Comparison of ENCODE assay signal across 8 cellular contexts in genomic region chr3:52057806-52058099, GRCh38. TPM values are rescaled to one million over a fixed set of nuclear protein-coding genes. Genes with fewer than 3 reads are reported as not detected.
DNase-seq lines count a peak whose midpoint lies in the region; ATAC-seq, FAIRE-seq and TF ChIP-seq lines count a peak whose summit lies in the region.

No MANE protein-coding gene starts in this region.

- no peak for TF ChIP-seq RAD21 in HepG2 (CRISPR knock-in tag; IDR thresholded peaks at IDR 0.05)

- H3K27ac ChIP-seq in ascending aorta = peak overlapping the region in 1 of 2 donors; percentile 67
- no peak overlapping the region for H3K27ac ChIP-seq in HepG2 (ENCODE audit: extremely low read length, insufficient read depth, low read length)
- H3K27ac ChIP-seq in testis = no peak overlapping the region

- H4K20me1 ChIP-seq in HepG2 (ENCODE audit: insufficient read depth, low read length) = no peaks in the 10 kb centered on the region

- H3K79me2 ChIP-seq in HepG2 (ENCODE audit: insufficient read depth, low read length) = no peaks in the 10 kb centered on the region

- no peaks in the 10 kb centered on the region for H3K27me3 ChIP-seq in ascending aorta
- H3K27me3 ChIP-seq in HepG2 (ENCODE audit: control insufficient read depth in 1 of 2, insufficient read depth in 2 of 2, low read length in 2 of 2) = peaks cover 4 to 37% of the 10 kb centered on the region in 2 experiments; a peak in 4 of 5 replicates
- no peaks in the 10 kb centered on the region for H3K27me3 ChIP-seq in testis

- no peaks in the 10 kb centered on the region for H3K9me3 ChIP-seq in ascending aorta
- no peaks in the 10 kb centered on the region for H3K9me3 ChIP-seq in HepG2 (ENCODE audit: low read length)
- H3K9me3 ChIP-seq in testis = no peaks in the 10 kb centered on the region

- peak overlapping the region; percentile 90 for H3K4me2 ChIP-seq in HepG2 (ENCODE audit: low read depth, low read length)

- H3K9ac ChIP-seq in HepG2 (ENCODE audit: insufficient read depth, low read depth, low read length) = peak overlapping the region; percentile 27; the same call in 1 of the 2 replicates

- no TSS peak for BruUV-seq in HepG2 (replicated peaks; lab: Mats Ljungman, UMichigan)

- H3K9me3 Mint-ChIP-seq in activated CD8-positive, alpha-beta memory T cell treated with anti-CD3 and anti-CD28 coated beads, Interleukin-2, amount 10 ng/mL, durations not matched to agents 7 days and 5 days (ENCODE audit: low read depth) = no peaks in the 10 kb centered on the region

- POLR2A ChIA-PET in HepG2 (lab: Yijun Ruan, JAX) = interaction anchor here (0.7 to 2.7 kb wide), 12 partner anchors 9 to 231 kb away, joined by 3 to 21 read pairs (median 8); partner anchors contain the start of genes ABHD14A, ABHD14B, PARP3 and POC1A

- peaks cover 27% of the 10 kb centered on the region for H3K4me1 Mint-ChIP-seq in activated CD8-positive, alpha-beta memory T cell treated with anti-CD3 and anti-CD28 coated beads, Interleukin-2, amount 10 ng/mL, durations not matched to agents 7 days and 5 days

- H3K36me3 ChIP-seq in ascending aorta (peaks cover 6 to 11% of the 10 kb centered on the region in 2 donors), HepG2 (replicated peaks in 1 of 2; ENCODE audit: control insufficient read depth in 1 of 2, insufficient read depth in 2 of 2, low read length in 2 of 2) (0 out of 5 replicates have a peak, but pooled peaks cover 2 to 5% of the 10 kb centered on the region in 2 experiments), testis (ENCODE audit: low read depth, missing control alignments) (no peaks in the 10 kb centered on the region)

- H3K4me3 ChIP-seq in ascending aorta = peak overlapping the region; percentile 69 to 70
- peak overlapping the region; percentile 37 to 65 (median 37) for H3K4me3 ChIP-seq in HepG2 (replicated peaks in 1 of 3; ENCODE audit: insufficient read depth in 1 of 3, low read depth in 2 of 3, low read length in 3 of 3)
- peak overlapping the region; percentile 21 to 70 for H3K4me3 ChIP-seq in testis

- peak overlapping the region; percentile 30 for H3K4me3 Mint-ChIP-seq in activated CD8-positive, alpha-beta memory T cell treated with anti-CD3 and anti-CD28 coated beads, Interleukin-2, amount 10 ng/mL, durations not matched to agents 7 days and 5 days

- TF ChIP-seq EP300 in HepG2 (IDR thresholded peaks at IDR 0.05; ENCODE audit: low read depth in 2 of 2, low read length in 2 of 2) (no peak), HepG2 (CRISPR knock-in tag; IDR thresholded peaks at IDR 0.05; ENCODE audit: borderline replicate concordance) (no peak)

- H2AFZ ChIP-seq in HepG2 (ENCODE audit: low read length) = peak overlapping the region; percentile 15

- FAIRE-seq in HepG2 (lab: Jason Lieb, UNC) = no peak
- FAIRE-seq in frontal cortex (lab: Jason Lieb, UNC) = no peak

- TF ChIP-seq CTCF in ascending aorta (IDR thresholded peaks at IDR 0.05) = no peak
- no peak for TF ChIP-seq CTCF in HepG2 (CRISPR knock-in tag; IDR thresholded peaks at IDR 0.05)
- TF ChIP-seq CTCF in testis (IDR thresholded peaks at IDR 0.05) = no peak

- H3K27me3 Mint-ChIP-seq in activated CD8-positive, alpha-beta memory T cell treated with anti-CD3 and anti-CD28 coated beads, Interleukin-2, amount 10 ng/mL, durations not matched to agents 7 days and 5 days = no peaks in the 10 kb centered on the region

- 7% methylated on average over 7 of the region's 9 CpGs for WGBS in HepG2 (ENCODE audit: low lambda C conversion rate)
- 50 to 60% methylated on average over 3 to 9 of the region's 9 CpGs for WGBS in testis, 2 donors

- intact Hi-C loops in ascending aorta (cut with DNase I) = loop anchor here (1.0 to 10.0 kb wide), 7 partner anchors 14 to 217 kb away; partner anchors contain the start of genes PARP3, POC1A and WDR82
- intact Hi-C loops in HepG2 (cut with micrococcal nuclease; ENCODE audit: unreplicated experiment) = loop anchor here (1.0 to 2.0 kb wide), 2 partner anchors 21 to 66 kb away; no protein-coding TSS in a partner anchor
- intact Hi-C loops in testis (cut with DNase I; ENCODE audit: low total_unique reads) = loop anchor here (10.0 kb wide), 1 partner anchor 53 kb away; no protein-coding TSS in a partner anchor

- H3K27ac Mint-ChIP-seq in activated CD8-positive, alpha-beta memory T cell treated with anti-CD3 and anti-CD28 coated beads, Interleukin-2, amount 10 ng/mL, durations not matched to agents 7 days and 5 days = peak overlapping the region; percentile 11

- no peak for DNase-seq in activated CD8-positive, alpha-beta memory T cell treated with anti-CD3 and anti-CD28 coated beads, Interleukin-2, amount 10 ng/mL, durations not matched to agents 7 days and 5 days
- no peak for DNase-seq in activated CD8-positive, alpha-beta memory T cell treated with anti-CD3 and anti-CD28 coated beads, Interleukin-2, amount 50 U/mL, for 4 hours
- DNase-seq in ascending aorta (ENCODE audit: low spot score in 2 of 2) = no peak
- no peak for DNase-seq in HepG2 (ENCODE audit: low spot score)
- no peak for DNase-seq in testis
- no peak for DNase-seq in middle frontal gyrus (ENCODE audit: extremely low spot score, low spot score)
- no peak for DNase-seq in frontal cortex (ENCODE audit: low spot score in 2 of 2)
- DNase-seq in NOMO-1 (lab: John Stamatoyannopoulos, UW; ENCODE audit: unreplicated experiment in 2 of 2) = no peak

- TF ChIP-seq POLR2A in HepG2 (IDR thresholded peaks at IDR 0.05; ENCODE audit: insufficient read depth in 1 of 2, low read depth in 2 of 2, low read length in 2 of 2) = no peak
- no peak for TF ChIP-seq POLR2A in testis (IDR thresholded peaks at IDR 0.05)

- in situ Hi-C loops in HepG2 (cut with HindIII; ENCODE audit: extremely low pct_ligation_motif_present, low pct_unique_long_range_greater_than_20kb) = loop anchor here (5.0 kb wide), 1 partner anchor 80 kb away; no protein-coding TSS in a partner anchor

- peaks cover 14 to 28% of the 10 kb centered on the region in 2 donors for H3K4me1 ChIP-seq in ascending aorta
- peaks cover 45% of the 10 kb centered on the region for H3K4me1 ChIP-seq in HepG2 (ENCODE audit: insufficient read depth, low read length)
- peaks cover 19% of the 10 kb centered on the region for H3K4me1 ChIP-seq in testis

- ATAC-seq in activated CD8-positive, alpha-beta memory T cell treated with anti-CD3 and anti-CD28 coated beads, Interleukin-2, amount 10 ng/mL, durations not matched to agents 7 days and 5 days = no peak
- no peak; the same call in 2 of the 3 replicates for ATAC-seq in HepG2

- CTCF ChIA-PET in activated CD8-positive, alpha-beta memory T cell treated with anti-CD3 and anti-CD28 coated beads, Interleukin-2, amount 10 ng/mL, durations not matched to agents 7 days and 5 days (lab: Charles Lee) = interaction anchor here (0.8 to 8.7 kb wide), 8 partner anchors 17 to 668 kb away, joined by 3 to 105 read pairs (median 4); partner anchors contain the start of genes ABHD14B, ACY1 and POC1A
- CTCF ChIA-PET in HepG2 (lab: Yijun Ruan, JAX; ENCODE audit: low intra/inter-chr PET ratio, low total read pairs) = no interaction called here

- peaks cover 8% of the 10 kb centered on the region for H3K36me3 Mint-ChIP-seq in activated CD8-positive, alpha-beta memory T cell treated with anti-CD3 and anti-CD28 coated beads, Interleukin-2, amount 10 ng/mL, durations not matched to agents 7 days and 5 days

TF ChIP-seq in HepG2, 621 proteins besides CTCF, POLR2A, EP300 and RAD21 (continues in another document):
- 0 out of 2 replicates have a peak, but pooled peaks have one; percentile 40 for TF ChIP-seq ZNF598 (CRISPR knock-in tag; IDR thresholded peaks at IDR 0.05; ENCODE audit: borderline replicate concordance)
- TF ChIP-seq ZNF292 (CRISPR knock-in tag; IDR thresholded peaks at IDR 0.05; ENCODE audit: borderline replicate concordance, low read depth) = 0 out of 2 replicates have a peak, but pooled peaks have one; percentile 3
- no peak for TF ChIP-seq DR1 (CRISPR knock-in tag; IDR thresholded peaks at IDR 0.05)
- 0 out of 2 replicates have a peak, but pooled peaks have one; percentile 71 for TF ChIP-seq NAIF1 (CRISPR knock-in tag; IDR thresholded peaks at IDR 0.05; ENCODE audit: borderline replicate concordance)

RNA-seq across cellular contexts. Expression of gene DUSP7, which starts 1.4 kb away (rescaled TPM):
- total RNA-seq in activated CD8-positive, alpha-beta memory T cell treated with anti-CD3 and anti-CD28 coated beads, Interleukin-2, amount 10 ng/mL, durations not matched to agents 7 days and 5 days = 10 to 100 TPM; 24.2 to 29.3 TPM
- total RNA-seq in ascending aorta (76.5 TPM), HepG2 (2016; rRNA removed; fragmentation: Illumina TruSeq; extraction: Trizol) (6.6 and 7.3 TPM in 2 replicates), testis (10 to 100 TPM; 40.6 to 48.8 TPM), frontal cortex (8.6 TPM)
- 4.7 and 5.1 TPM in 2 replicates for total RNA-seq in HepG2 (2016; cell fraction: cytosol; rRNA removed; fragmentation: Illumina TruSeq; extraction: Trizol; ENCODE audit: low read depth)
- 5.1 and 7.0 TPM in 2 replicates for total RNA-seq in HepG2 (2016; cell fraction: insoluble cytoplasmic fraction; rRNA removed; fragmentation: Illumina TruSeq; extraction: Trizol)
- total RNA-seq in HepG2 (2016; cell fraction: membrane; rRNA removed; fragmentation: Illumina TruSeq; extraction: Trizol) = 14.7 and 15.2 TPM in 2 replicates
- 4.6 and 4.7 TPM in 2 replicates for total RNA-seq in HepG2 (2016; cell fraction: nucleus; rRNA removed; fragmentation: Illumina TruSeq; extraction: Trizol)
- polyA plus RNA-seq in HepG2 (2011; rRNA removed) (8.7 and 8.8 TPM in 2 replicates), testis (ENCODE audit: insufficient read depth, low read depth, low replicate concordance) (25.1 TPM)
- polyA plus RNA-seq in HepG2 (2011; cell fraction: cytosol; rRNA removed) = 8.3 and 10.5 TPM in 2 replicates
- polyA plus RNA-seq in HepG2 (2011; cell fraction: nucleus; rRNA removed) = 5.7 and 6.3 TPM in 2 replicates
- 2.9 and 3.4 TPM in 2 replicates for polyA plus RNA-seq in HepG2 (2012)
- 7.5 and 8.7 TPM in 2 replicates for polyA plus RNA-seq in HepG2 (2016; cell fraction: cytosol; fragmentation: Illumina TruSeq; extraction: Trizol; ENCODE audit: low read depth)
- polyA plus RNA-seq in HepG2 (2016; cell fraction: insoluble cytoplasmic fraction; fragmentation: Illumina TruSeq; extraction: Trizol; ENCODE audit: low read depth) = 9.3 and 11.6 TPM in 2 replicates
- 15.7 and 19.4 TPM in 2 replicates for polyA plus RNA-seq in HepG2 (2016; cell fraction: membrane; fragmentation: Illumina TruSeq; extraction: Trizol; ENCODE audit: low read depth)
- 7.9 and 8.3 TPM in 2 replicates for polyA plus RNA-seq in HepG2 (2016; cell fraction: nucleus; fragmentation: Illumina TruSeq; extraction: Trizol; ENCODE audit: insufficient read depth, low read depth)
- polyA minus RNA-seq in HepG2 (2011; rRNA and poly(A)+ RNA removed; ENCODE audit: low replicate concordance) = 31.6 and 87.2 TPM in 2 replicates
- 8.1 and 9.1 TPM in 2 replicates for polyA minus RNA-seq in HepG2 (2011; cell fraction: cytosol; rRNA and poly(A)+ RNA removed)
- 4.6 and 5.6 TPM in 2 replicates for polyA minus RNA-seq in HepG2 (2011; cell fraction: nucleus; rRNA and poly(A)+ RNA removed)
